Comparison of ENCODE assay signal across 9 cellular contexts in the genomic region with DNA sequence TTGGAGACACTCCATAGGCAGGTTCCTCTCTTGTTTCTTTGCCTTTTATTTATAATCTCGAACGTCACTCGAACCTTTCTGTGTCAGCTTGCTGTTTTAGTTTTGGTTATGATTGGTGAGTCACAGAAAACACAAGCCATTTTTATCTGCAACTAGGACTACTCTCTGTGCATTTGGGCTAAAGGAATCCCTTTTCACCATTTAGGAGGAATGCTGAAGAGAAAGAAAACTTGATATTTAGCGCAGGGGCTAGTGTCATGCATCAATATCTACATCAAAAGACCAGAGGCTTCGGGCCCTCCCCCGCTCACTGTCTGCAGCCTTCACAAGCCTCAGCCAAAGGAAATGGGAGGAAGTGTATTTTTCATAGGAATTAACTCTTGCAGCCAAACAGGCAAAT.
DNase-seq lines count a peak whose midpoint lies in the region; ATAC-seq and TF ChIP-seq lines count a peak whose summit lies in the region.
"Had no signal": no experiment of that assay in that cellular context is flagged by ENCODE, and none has a peak within 500 bp of the region (broad histone marks: within the 10 kb centered on the region; RNA-seq: fewer than 3 reads in every experiment).

No MANE protein-coding gene starts in this region.

- H3K27me3 ChIP-seq in H9 (ENCODE audit: insufficient read depth, low read length) (no peaks in the 10 kb centered on the region), gastrocnemius medialis (no peaks in the 10 kb centered on the region)

- H3K9ac ChIP-seq in H9 (ENCODE audit: extremely low read depth, insufficient read length, low read length) = no peak overlapping the region

- ATAC-seq in gastrocnemius medialis = peak; percentile 32 to 57
- no peak for ATAC-seq in GM18511 (IDR thresholded peaks at IDR 0.05; ENCODE audit: unreplicated experiment)

- no CpG with 5 or more reads among the region's 6 CpGs for WGBS in H9 (ENCODE audit: extremely low coverage, insufficient read length, low lambda C conversion rate)

- H3K9me3 ChIP-seq in H9 (ENCODE audit: control insufficient read depth, low read depth, low read length) (no peaks in the 10 kb centered on the region), gastrocnemius medialis (no peaks in the 10 kb centered on the region)

- CTCF ChIA-PET in MCF 10A (lab: Yijun Ruan, JAX) = interaction anchor here (0.6 to 1.9 kb wide), 7 partner anchors 29 to 1040 kb away, joined by 3 to 6 read pairs (median 3); no protein-coding TSS in a partner anchor

- peaks cover 57 to 59% of the 10 kb centered on the region in 2 experiments for H3K4me1 Mint-ChIP-seq in H9
- no peaks in the 10 kb centered on the region for H3K4me1 Mint-ChIP-seq in activated naive CD8-positive, alpha-beta T cell treated with anti-CD3 and anti-CD28 coated beads for 36 hours
- H3K4me1 Mint-ChIP-seq in MCF 10A (ENCODE audit: insufficient read depth, unreplicated experiment) = peaks cover 5% of the 10 kb centered on the region

- H3K14ac ChIP-seq in H9 (ENCODE audit: insufficient read depth, low read length) = no peak overlapping the region

- H3K23ac ChIP-seq in H9 (ENCODE audit: insufficient read length, low read depth, low read length) = no peak overlapping the region

- H3K4me1 ChIP-seq in H9 (ENCODE audit: insufficient read depth, low read length) (peaks cover 6% of the 10 kb centered on the region; the same call in 1 of the 2 replicates), gastrocnemius medialis (peaks cover 21 to 27% of the 10 kb centered on the region in 2 donors)

- H3K27me3 Mint-ChIP-seq in H9 (ENCODE audit: low read depth) (no peaks in the 10 kb centered on the region), MCF 10A (ENCODE audit: insufficient read depth, unreplicated experiment) (no peaks in the 10 kb centered on the region)
- H3K27me3 Mint-ChIP-seq in activated naive CD8-positive, alpha-beta T cell treated with anti-CD3 and anti-CD28 coated beads for 36 hours = no peaks in the 10 kb centered on the region

- no peak for TF ChIP-seq POLR2A in gastrocnemius medialis (IDR thresholded peaks at IDR 0.05)

- H3T11ph ChIP-seq in H9 (ENCODE audit: low read length) = no peak overlapping the region

- no peak overlapping the region for H2AFZ ChIP-seq in H9 (ENCODE audit: low read length)

- no TSS peak for BruUV-seq in MCF 10A (replicated peaks; lab: Mats Ljungman, UMichigan)

- H4K20me1 ChIP-seq in H9 (ENCODE audit: control insufficient read depth, insufficient read depth, insufficient read length) = no peaks in the 10 kb centered on the region

- H3K4ac ChIP-seq in H9 (ENCODE audit: low read depth, low read length) = no peak overlapping the region

- no peak overlapping the region for H2AK5ac ChIP-seq in H9 (ENCODE audit: insufficient read length, low read length)

- no peak overlapping the region for H3K27ac ChIP-seq in H9 (ENCODE audit: insufficient read length, low read depth, low read length)
- H3K27ac ChIP-seq in gastrocnemius medialis = peak overlapping the region; percentile 59 to 66 (median 65)

- no peak overlapping the region for H3K4me2 ChIP-seq in H9 (ENCODE audit: insufficient read depth, insufficient read length, low read length)

- no peak overlapping the region for H4K5ac ChIP-seq in H9 (ENCODE audit: insufficient read length, low read depth, low read length)

- intact Hi-C loops in gastrocnemius medialis (cut with DNase I; ENCODE audit: low total_unique reads) (loop anchor here (1.0 to 5.0 kb wide), 3 partner anchors 110 to 558 kb away; no protein-coding TSS in a partner anchor), MCF 10A (cut with micrococcal nuclease) (loop anchor here (5.0 kb wide), 3 partner anchors 160 to 1680 kb away; no protein-coding TSS in a partner anchor)

- H3K4me3 Mint-ChIP-seq in H9 (no peak overlapping the region), MCF 10A (ENCODE audit: unreplicated experiment) (no peak overlapping the region)
- no peak overlapping the region for H3K4me3 Mint-ChIP-seq in activated naive CD8-positive, alpha-beta T cell treated with anti-CD3 and anti-CD28 coated beads for 36 hours

- H3K27ac Mint-ChIP-seq in H9 (peak overlapping the region; percentile 3 to 81 (median 32); a peak in 5 of 7 replicates), MCF 10A (ENCODE audit: low read depth, unreplicated experiment) (no peak overlapping the region)
- H3K27ac Mint-ChIP-seq in activated naive CD8-positive, alpha-beta T cell treated with anti-CD3 and anti-CD28 coated beads for 36 hours = no peak overlapping the region

- H4K91ac ChIP-seq in H9 (ENCODE audit: insufficient read length, low read depth, low read length) = no peak overlapping the region

- peaks cover 2 to 5% of the 10 kb centered on the region in 2 experiments; a peak in 2 of 5 replicates for H3K9me3 Mint-ChIP-seq in H9
- no peaks in the 10 kb centered on the region for H3K9me3 Mint-ChIP-seq in activated naive CD8-positive, alpha-beta T cell treated with anti-CD3 and anti-CD28 coated beads for 36 hours
- no peaks in the 10 kb centered on the region for H3K9me3 Mint-ChIP-seq in MCF 10A (ENCODE audit: unreplicated experiment)

- no peaks in the 10 kb centered on the region for H3K23me2 ChIP-seq in H9 (ENCODE audit: insufficient read length, low read depth, low read length, poor library complexity, severe bottlenecking)

- no peak overlapping the region for H3K56ac ChIP-seq in H9 (ENCODE audit: insufficient read length, low read depth, low read length)

- DNase-seq in H9 (no peak), OCI-M1 (lab: John Stamatoyannopoulos, UW) (peak; percentile 33), fibroblast of peridontal ligament (ENCODE audit: extremely low read depth) (peak; percentile 69), gastrocnemius medialis (no peak), MCF 10A (ENCODE audit: unreplicated experiment) (no peak)
- DNase-seq in stimulated activated CD4-positive, alpha-beta T cell treated with anti-CD3 and anti-CD28 coated beads, Interleukin-4, amount 100 ng/mL, for 1 hour = no peak
- DNase-seq in activated naive CD8-positive, alpha-beta T cell treated with anti-CD3 and anti-CD28 coated beads for 36 hours = no peak
- DNase-seq: activated naive CD4-positive, alpha-beta T cell treated with Interleukin-2 at 50 U/mL for 16 hours had no signal

- no peaks in the 10 kb centered on the region for H3K36me3 ChIP-seq in gastrocnemius medialis

- no peak overlapping the region for H2BK5ac ChIP-seq in H9 (ENCODE audit: insufficient read length, low read length)

- H3K79me2 ChIP-seq in H9 (ENCODE audit: insufficient read depth, low read length) = no peaks in the 10 kb centered on the region

- H3K18ac ChIP-seq in H9 (ENCODE audit: insufficient read length, low read depth, low read length) = no peak overlapping the region

- no peak overlapping the region for H2BK15ac ChIP-seq in H9 (ENCODE audit: low read depth, low read length)

- H3K36me3 Mint-ChIP-seq in H9 (ENCODE audit: insufficient read depth in 1 of 3, low read depth in 3 of 3) = peaks cover 0 to 8% (median 0%) of the 10 kb centered on the region in 3 experiments; a peak in 2 of 7 replicates
- no peaks in the 10 kb centered on the region for H3K36me3 Mint-ChIP-seq in activated naive CD8-positive, alpha-beta T cell treated with anti-CD3 and anti-CD28 coated beads for 36 hours
- no peaks in the 10 kb centered on the region for H3K36me3 Mint-ChIP-seq in MCF 10A (ENCODE audit: insufficient read depth, unreplicated experiment)

- H4K8ac ChIP-seq in H9 (replicated peaks; ENCODE audit: insufficient read length, low read depth, low read length) = no peak overlapping the region

- no peak for TF ChIP-seq CTCF in H9 (conservative IDR thresholded peaks at IDR 0.05)
- TF ChIP-seq CTCF in gastrocnemius medialis (IDR thresholded peaks at IDR 0.05 in 4 of 5, conservative IDR thresholded peaks at IDR 0.05 in 1 of 5) = no peak
- no peak for TF ChIP-seq CTCF in MCF 10A (IDR thresholded peaks at IDR 0.05; ENCODE audit: unreplicated experiment)

- in situ Hi-C loops in gastrocnemius medialis (cut with MboI; ENCODE audit: low sequenced_read_pairs in 4 of 4) = no loop called here

- no peak overlapping the region for H2BK12ac ChIP-seq in H9 (ENCODE audit: insufficient read length, low read depth, low read length)

- POLR2A ChIA-PET in MCF 10A (lab: Yijun Ruan, JAX) = interaction anchor here (0.8 to 1.9 kb wide), 3 partner anchors 83 to 508 kb away, joined by 3 to 11 read pairs (median 4); a partner anchor contains a TSS

- peak overlapping the region in 1 of 4 donors; percentile 3 for H3K4me3 ChIP-seq in gastrocnemius medialis

- no peak overlapping the region for H2BK20ac ChIP-seq in H9 (ENCODE audit: low read depth, low read length, poor library complexity, severe bottlenecking)

- no peak overlapping the region for H2BK120ac ChIP-seq in H9 (ENCODE audit: low read depth, low read length, poor library complexity, severe bottlenecking)

- no peaks in the 10 kb centered on the region for H3K79me1 ChIP-seq in H9 (ENCODE audit: insufficient read depth, low read depth, low read length, poor library complexity, severe bottlenecking)

Comparison
In these comparisons a context has a peak if more than half of its experiments do, and no peak if none do; other contexts are left out.
1. DNase-seq: peak in OCI-M1 (single experiment) and fibroblast of peridontal ligament (single experiment); none in H9 (single experiment), gastrocnemius medialis (0 of 2), stimulated activated CD4-positive, alpha-beta T cell treated with anti-CD3 and anti-CD28 coated beads, Interleukin-4, amount 100 ng/mL, for 1 hour (single experiment), activated naive CD8-positive, alpha-beta T cell treated with anti-CD3 and anti-CD28 coated beads for 36 hours (single experiment) and MCF 10A (single experiment).
2. H3K27ac Mint-ChIP-seq: peak in H9 (3 of 3); none in activated naive CD8-positive, alpha-beta T cell treated with anti-CD3 and anti-CD28 coated beads for 36 hours (single experiment) and MCF 10A (single experiment).